In the genomic region with DNA sequence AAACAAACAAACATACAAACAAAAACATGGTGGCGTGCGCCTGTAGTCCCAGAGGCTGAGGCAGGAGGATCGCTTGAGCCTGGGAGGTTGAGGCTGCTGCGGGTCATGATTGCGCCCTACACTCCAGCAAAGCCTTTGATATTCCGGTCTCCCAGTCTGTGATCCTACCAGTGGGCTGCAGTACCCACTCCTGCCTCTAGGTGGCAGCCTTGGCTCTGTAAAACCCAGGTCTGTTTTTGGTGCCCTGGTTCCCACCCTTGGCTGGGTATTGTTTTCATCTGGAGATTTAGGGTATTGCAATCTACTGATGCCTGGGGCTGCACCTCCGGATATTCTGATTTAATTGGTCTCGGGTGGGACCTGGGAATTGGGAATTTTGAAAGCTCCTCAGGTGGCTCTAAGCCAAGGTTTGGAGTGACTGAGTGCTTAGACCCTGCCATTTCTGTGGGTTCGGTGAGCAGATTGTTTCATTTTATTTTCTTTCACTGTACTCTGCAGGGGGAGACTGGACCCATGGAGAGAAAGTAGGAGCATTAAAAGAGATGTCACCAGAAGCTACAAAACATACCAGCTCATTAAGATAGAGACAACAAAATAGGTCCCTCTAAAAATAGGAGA, we compare ENCODE assay signal across 8 cellular contexts. TPM values are rescaled to one million over a fixed set of nuclear protein-coding genes. Genes with fewer than 3 reads are reported as not detected.
A peak's percentile ranks its signal among the peaks of the same experiment; 100 is the strongest.
DNase-seq lines count a peak whose midpoint lies in the region; ATAC-seq and TF ChIP-seq lines count a peak whose summit lies in the region.

No MANE protein-coding gene starts in this region.

- no peaks in the 10 kb centered on the region for H3K36me3 ChIP-seq in SU-DHL-6 (ENCODE audit: low read length)

- no peaks in the 10 kb centered on the region for H4K20me1 ChIP-seq in SU-DHL-6 (ENCODE audit: low read depth, low read length)

- H3F3A ChIP-seq in SU-DHL-6 (ENCODE audit: insufficient read depth), result no peaks in the 10 kb centered on the region

- peak; percentile 88 for TF ChIP-seq CTCF in SU-DHL-6 (IDR thresholded peaks at IDR 0.05; ENCODE audit: insufficient read depth, low read length, poor library complexity, severe bottlenecking)

- ATAC-seq in GM18505 (IDR thresholded peaks at IDR 0.05; ENCODE audit: unreplicated experiment), result peak; percentile 59
- ATAC-seq in activated naive CD8-positive, alpha-beta T cell treated with anti-CD3 and anti-CD28 coated beads, Interleukin-2, amount 10 ng/mL, durations not matched to agents 7 days and 5 days (ENCODE audit: low read depth), result peak; percentile 50
- no peak for ATAC-seq in HG02884 (IDR thresholded peaks at IDR 0.05; ENCODE audit: unreplicated experiment)

- H3K27me3 Mint-ChIP-seq in activated naive CD8-positive, alpha-beta T cell treated with anti-CD3 and anti-CD28 coated beads, Interleukin-2, amount 10 ng/mL, durations not matched to agents 7 days and 5 days, result no peaks in the 10 kb centered on the region

- POLR2A ChIA-PET in activated naive CD8-positive, alpha-beta T cell treated with anti-CD3 and anti-CD28 coated beads, Interleukin-2, amount 10 ng/mL, durations not matched to agents 7 days and 5 days (lab: Charles Lee), result no interaction called here

- H3K27ac Mint-ChIP-seq in activated naive CD8-positive, alpha-beta T cell treated with anti-CD3 and anti-CD28 coated beads, Interleukin-2, amount 10 ng/mL, durations not matched to agents 7 days and 5 days, result no peak overlapping the region

- H3K9me3 ChIP-seq in SU-DHL-6 (ENCODE audit: insufficient read depth, low read length), result no peaks in the 10 kb centered on the region

- H3K4me3 ChIP-seq in SU-DHL-6 (ENCODE audit: insufficient read depth, low read length, poor library complexity, severe bottlenecking), result no peak overlapping the region

- H3K9me3 Mint-ChIP-seq in activated naive CD8-positive, alpha-beta T cell treated with anti-CD3 and anti-CD28 coated beads, Interleukin-2, amount 10 ng/mL, durations not matched to agents 7 days and 5 days, result no peaks in the 10 kb centered on the region

- H3K79me2 ChIP-seq in SU-DHL-6 (ENCODE audit: insufficient read depth, low read length), result no peaks in the 10 kb centered on the region

- DNase-seq in A172 (ENCODE audit: low spot score) (peak; percentile 81), Kasumi-1 (lab: John Stamatoyannopoulos, UW) (peak; percentile 57 to 61), cardiac septum (ENCODE audit: low spot score) (peak; percentile 83), putamen (ENCODE audit: low spot score) (peak; percentile 10)
- DNase-seq in activated naive CD8-positive, alpha-beta T cell treated with anti-CD3 and anti-CD28 coated beads, Interleukin-2, amount 10 ng/mL, durations not matched to agents 7 days and 5 days, result peak; percentile 76

- no peaks in the 10 kb centered on the region for H3K36me3 Mint-ChIP-seq in activated naive CD8-positive, alpha-beta T cell treated with anti-CD3 and anti-CD28 coated beads, Interleukin-2, amount 10 ng/mL, durations not matched to agents 7 days and 5 days

- H3K9ac ChIP-seq in SU-DHL-6 (ENCODE audit: low read length), result no peak overlapping the region

- no peak overlapping the region for H3K27ac ChIP-seq in SU-DHL-6 (ENCODE audit: low read depth, low read length)

- H3K4me3 Mint-ChIP-seq in activated naive CD8-positive, alpha-beta T cell treated with anti-CD3 and anti-CD28 coated beads, Interleukin-2, amount 10 ng/mL, durations not matched to agents 7 days and 5 days, result no peak overlapping the region

- H3K4me2 ChIP-seq in SU-DHL-6 (ENCODE audit: low read depth, low read length, poor library complexity, severe bottlenecking), result no peak overlapping the region

- no peak overlapping the region for H2AFZ ChIP-seq in SU-DHL-6 (ENCODE audit: low read depth, low read length, severe bottlenecking)

- no peaks in the 10 kb centered on the region for H3K27me3 ChIP-seq in SU-DHL-6 (ENCODE audit: low read length)

- intact Hi-C loops in cardiac septum (cut with DNase I), result loop anchor here (5.0 to 10.0 kb wide), 2 partner anchors 322 to 694 kb away; no protein-coding TSS in a partner anchor

- TF ChIP-seq POLR2A in GM18505 (IDR thresholded peaks at IDR 0.05; ENCODE audit: borderline replicate concordance, extremely low read depth, insufficient read depth, insufficient read length), result no peak

- H3K9me2 ChIP-seq in SU-DHL-6 (replicated peaks; ENCODE audit: insufficient read depth, low read length), result no peaks in the 10 kb centered on the region

- H3K4me1 Mint-ChIP-seq in activated naive CD8-positive, alpha-beta T cell treated with anti-CD3 and anti-CD28 coated beads, Interleukin-2, amount 10 ng/mL, durations not matched to agents 7 days and 5 days, result peaks cover 1% of the 10 kb centered on the region

RNA-seq across cellular contexts. Expression of gene MYH3, which starts 40.5 kb away (rescaled TPM):
- 3.9 and 5.6 TPM in 2 replicates for total RNA-seq in A172 (2014; rRNA removed; shearing (Covaris generic))
- 1 to 10 TPM; 3.6 to 6.0 TPM for total RNA-seq in activated naive CD8-positive, alpha-beta T cell treated with anti-CD3 and anti-CD28 coated beads, Interleukin-2, amount 10 ng/mL, durations not matched to agents 7 days and 5 days
- total RNA-seq in cardiac septum, result 1.5 TPM

Comparison
In these comparisons a context has a peak if more than half of its experiments do, and no peak if none do; other contexts are left out.
1. DNase-seq: peak in every context shown above with its lines; median percentile 83 in cardiac septum; 81 in A172; 76 in activated naive CD8-positive, alpha-beta T cell treated with anti-CD3 and anti-CD28 coated beads, Interleukin-2, amount 10 ng/mL, durations not matched to agents 7 days and 5 days; 59 in Kasumi-1; 10 in putamen.